10 cellular contexts compared by ENCODE assay signal in genomic region chr2:109158237-109158636, GRCh38. TPM values are rescaled to one million over a fixed set of nuclear protein-coding genes. Genes with fewer than 3 reads are reported as not detected.
"Had no signal": no experiment of that assay in that cellular context is flagged by ENCODE, and none has a peak within 500 bp of the region (broad histone marks: within the 10 kb centered on the region; RNA-seq: fewer than 3 reads in every experiment).

No MANE protein-coding gene starts in this region.

- H3K9me3 ChIP-seq: HAP-1 had no signal

- H3K4me2 ChIP-seq: KMS-11 had no signal

- DNase-seq: GM23248, GOT3, H7, Karpas-422, KBM-7 had no signal

- H3K36me3 ChIP-seq: HAP-1 had no signal

- H3K4me3 ChIP-seq: GM23248, HAP-1 had no signal

- H3K4me1 Mint-ChIP-seq: IgD-negative memory B cell had no signal

- H3K4me1 ChIP-seq: HAP-1 had no signal

- ATAC-seq: HCT116 had no signal

- H3K27ac ChIP-seq: GM23248, HL-60, KMS-11 had no signal

- H2AFZ ChIP-seq: GM23248 had no signal

- H3K27ac Mint-ChIP-seq: IgD-negative memory B cell had no signal

- H3K9ac ChIP-seq: GM23248, KMS-11 had no signal

- H3K9me3 Mint-ChIP-seq: IgD-negative memory B cell had no signal

- H3K4me3 Mint-ChIP-seq: IgD-negative memory B cell had no signal

RNA-seq across cellular contexts. Expression of gene SH3RF3, which starts 29.2 kb away (rescaled TPM):
- polyA plus RNA-seq: IgD-negative memory B cell had no signal
